In the genomic region with DNA sequence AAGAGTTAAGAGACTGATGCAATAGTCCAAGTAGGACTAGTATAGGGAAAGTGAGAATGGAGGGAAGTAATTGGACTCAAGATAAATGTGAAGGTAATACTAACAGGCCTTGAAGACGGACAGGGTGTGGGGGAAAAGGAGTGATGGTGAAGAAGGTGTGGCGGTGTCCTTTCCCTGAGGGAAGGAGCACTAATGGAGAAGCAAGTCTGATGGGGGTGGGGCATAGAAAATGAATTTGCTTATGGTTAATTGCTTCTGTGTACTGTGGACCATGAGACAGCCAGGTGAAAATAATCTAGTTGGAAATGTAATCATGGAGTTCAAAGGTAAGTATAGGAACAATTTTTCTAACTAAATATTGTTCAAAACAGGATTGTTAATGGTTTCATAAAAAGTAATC, we compare ENCODE assay signal across 27 cellular contexts.
"Had no signal": no experiment of that assay in that cellular context is flagged by ENCODE, and none has a peak within 500 bp of the region (broad histone marks: within the 10 kb centered on the region; RNA-seq: fewer than 3 reads in every experiment).

No MANE protein-coding gene starts in this region.

- ATAC-seq: activated CD4-positive, alpha-beta T cell treated with anti-CD3 and anti-CD28 coated beads for 36 hours; activated CD8-positive, alpha-beta memory T cell treated with anti-CD3 and anti-CD28 coated beads, Interleukin-2, amount 10 ng/mL, durations not matched to agents 7 days and 5 days; activated CD8-positive, alpha-beta T cell treated with anti-CD3 and anti-CD28 coated beads, Interleukin-2, amount 10 ng/mL, durations not matched to agents 7 days and 5 days; activated naive CD4-positive, alpha-beta T cell treated with anti-CD3 and anti-CD28 coated beads, Interleukin-2, amount 50 U/mL, for 72 hours; activated T-cell treated with anti-CD3 and anti-CD28 coated beads, Interleukin-2, amount 50 U/mL, for 72 hours; gastroesophageal sphincter had no signal

- H3K4me1 ChIP-seq: ascending aorta, breast epithelium, colonic mucosa, gastroesophageal sphincter had no signal

- H3K27ac Mint-ChIP-seq: activated CD4-positive, alpha-beta memory T cell treated with anti-CD3 and anti-CD28 coated beads for 36 hours; activated CD4-positive, alpha-beta T cell treated with anti-CD3 and anti-CD28 coated beads for 36 hours; activated CD4-positive, alpha-beta T cell treated with anti-CD3 and anti-CD28 coated beads, Interleukin-2, amount 10 ng/mL, durations not matched to agents 24 days and 14 days; activated CD8-positive, alpha-beta memory T cell treated with anti-CD3 and anti-CD28 coated beads, Interleukin-2, amount 10 ng/mL, durations not matched to agents 7 days and 5 days; activated CD8-positive, alpha-beta T cell treated with anti-CD3 and anti-CD28 coated beads, Interleukin-2, amount 10 ng/mL, durations not matched to agents 7 days and 5 days; activated naive CD4-positive, alpha-beta T cell treated with anti-CD3 and anti-CD28 coated beads, Interleukin-2, amount 10 ng/mL, durations not matched to agents 7 days and 5 days; activated naive CD4-positive, alpha-beta T cell treated with anti-CD3 and anti-CD28 coated beads, Interleukin-2, amount 50 U/mL, for 72 hours; activated T-cell treated with anti-CD3 and anti-CD28 coated beads, Interleukin-2, amount 50 U/mL, for 72 hours; brain had no signal

- H3K4me3 ChIP-seq: ascending aorta, breast epithelium, cardiac muscle cell, colonic mucosa, esophagus squamous epithelium, gastroesophageal sphincter had no signal

- DNase-seq: activated CD4-positive, alpha-beta memory T cell treated with anti-CD3 and anti-CD28 coated beads for 36 hours; activated CD4-positive, alpha-beta T cell treated with anti-CD3 and anti-CD28 coated beads for 36 hours; activated CD4-positive, alpha-beta T cell treated with anti-CD3 and anti-CD28 coated beads, Interleukin-2, amount 10 ng/mL, durations not matched to agents 24 days and 14 days; activated CD4-positive, CD25-positive, alpha-beta regulatory T cell; activated CD4-positive, CD25-positive, alpha-beta regulatory T cell treated with anti-CD3 and anti-CD28 coated beads, Interleukin-2, amount 50 U/mL, for 72 hours; activated CD8-positive, alpha-beta memory T cell treated with anti-CD3 and anti-CD28 coated beads, Interleukin-2, amount 10 ng/mL, durations not matched to agents 7 days and 5 days; activated CD8-positive, alpha-beta memory T cell treated with anti-CD3 and anti-CD28 coated beads, Interleukin-2, amount 50 U/mL, for 4 hours; activated CD8-positive, alpha-beta T cell treated with anti-CD3 and anti-CD28 coated beads, Interleukin-2, amount 10 ng/mL, durations not matched to agents 7 days and 5 days; activated gamma-delta T cell; activated naive CD4-positive, alpha-beta T cell; activated naive CD4-positive, alpha-beta T cell treated with anti-CD3 and anti-CD28 coated beads, Interleukin-2, amount 10 ng/mL, durations not matched to agents 7 days and 5 days; activated T-cell treated with anti-CD3 and anti-CD28 coated beads, Interleukin-2, amount 50 U/mL, for 1 hour; activated T-cell treated with anti-CD3 and anti-CD28 coated beads, Interleukin-2, amount 50 U/mL, for 72 hours; central memory CD4-positive, alpha-beta T cell; cerebellar nuclear complex; colonic mucosa; effector CD8-positive, alpha-beta T cell; esophagus squamous epithelium; foreskin melanocyte; T-helper 2 cell had no signal

- H3K27me3 Mint-ChIP-seq: activated CD4-positive, alpha-beta memory T cell treated with anti-CD3 and anti-CD28 coated beads for 36 hours; activated CD4-positive, alpha-beta T cell treated with anti-CD3 and anti-CD28 coated beads for 36 hours had no signal

- H3K4me1 Mint-ChIP-seq: activated naive CD4-positive, alpha-beta T cell treated with anti-CD3 and anti-CD28 coated beads, Interleukin-2, amount 10 ng/mL, durations not matched to agents 7 days and 5 days; brain had no signal

- H3K9me3 ChIP-seq: ascending aorta, breast epithelium, colonic mucosa, esophagus squamous epithelium, gastroesophageal sphincter had no signal

- H3K36me3 Mint-ChIP-seq: activated CD4-positive, alpha-beta memory T cell treated with anti-CD3 and anti-CD28 coated beads for 36 hours; activated CD8-positive, alpha-beta memory T cell treated with anti-CD3 and anti-CD28 coated beads, Interleukin-2, amount 10 ng/mL, durations not matched to agents 7 days and 5 days; activated naive CD4-positive, alpha-beta T cell treated with anti-CD3 and anti-CD28 coated beads, Interleukin-2, amount 10 ng/mL, durations not matched to agents 7 days and 5 days; activated naive CD4-positive, alpha-beta T cell treated with anti-CD3 and anti-CD28 coated beads, Interleukin-2, amount 50 U/mL, for 72 hours; brain had no signal

- H3K9me3 Mint-ChIP-seq: activated CD4-positive, alpha-beta memory T cell treated with anti-CD3 and anti-CD28 coated beads for 36 hours; activated CD4-positive, alpha-beta T cell treated with anti-CD3 and anti-CD28 coated beads, Interleukin-2, amount 10 ng/mL, durations not matched to agents 24 days and 14 days; activated naive CD4-positive, alpha-beta T cell treated with anti-CD3 and anti-CD28 coated beads, Interleukin-2, amount 10 ng/mL, durations not matched to agents 7 days and 5 days; activated naive CD4-positive, alpha-beta T cell treated with anti-CD3 and anti-CD28 coated beads, Interleukin-2, amount 50 U/mL, for 72 hours; activated T-cell treated with anti-CD3 and anti-CD28 coated beads, Interleukin-2, amount 50 U/mL, for 72 hours had no signal

- H3K27ac ChIP-seq: ascending aorta, breast epithelium, cardiac muscle cell, colonic mucosa, epithelial cell of prostate, esophagus squamous epithelium, gastroesophageal sphincter had no signal

- H3K4me3 Mint-ChIP-seq: activated CD4-positive, alpha-beta memory T cell treated with anti-CD3 and anti-CD28 coated beads for 36 hours; activated CD4-positive, alpha-beta T cell treated with anti-CD3 and anti-CD28 coated beads for 36 hours; activated CD4-positive, alpha-beta T cell treated with anti-CD3 and anti-CD28 coated beads, Interleukin-2, amount 10 ng/mL, durations not matched to agents 24 days and 14 days; activated CD8-positive, alpha-beta memory T cell treated with anti-CD3 and anti-CD28 coated beads, Interleukin-2, amount 10 ng/mL, durations not matched to agents 7 days and 5 days; activated CD8-positive, alpha-beta T cell treated with anti-CD3 and anti-CD28 coated beads, Interleukin-2, amount 10 ng/mL, durations not matched to agents 7 days and 5 days; activated naive CD4-positive, alpha-beta T cell treated with anti-CD3 and anti-CD28 coated beads, Interleukin-2, amount 10 ng/mL, durations not matched to agents 7 days and 5 days; activated T-cell treated with anti-CD3 and anti-CD28 coated beads, Interleukin-2, amount 50 U/mL, for 72 hours; brain had no signal

- H3K27me3 ChIP-seq: ascending aorta, breast epithelium, cardiac muscle cell, colonic mucosa had no signal

- H3K36me3 ChIP-seq: ascending aorta, breast epithelium, cardiac muscle cell, colonic mucosa, esophagus squamous epithelium, gastroesophageal sphincter had no signal
